Comparison of ENCODE assay signal across 10 cellular contexts in the genomic region with DNA sequence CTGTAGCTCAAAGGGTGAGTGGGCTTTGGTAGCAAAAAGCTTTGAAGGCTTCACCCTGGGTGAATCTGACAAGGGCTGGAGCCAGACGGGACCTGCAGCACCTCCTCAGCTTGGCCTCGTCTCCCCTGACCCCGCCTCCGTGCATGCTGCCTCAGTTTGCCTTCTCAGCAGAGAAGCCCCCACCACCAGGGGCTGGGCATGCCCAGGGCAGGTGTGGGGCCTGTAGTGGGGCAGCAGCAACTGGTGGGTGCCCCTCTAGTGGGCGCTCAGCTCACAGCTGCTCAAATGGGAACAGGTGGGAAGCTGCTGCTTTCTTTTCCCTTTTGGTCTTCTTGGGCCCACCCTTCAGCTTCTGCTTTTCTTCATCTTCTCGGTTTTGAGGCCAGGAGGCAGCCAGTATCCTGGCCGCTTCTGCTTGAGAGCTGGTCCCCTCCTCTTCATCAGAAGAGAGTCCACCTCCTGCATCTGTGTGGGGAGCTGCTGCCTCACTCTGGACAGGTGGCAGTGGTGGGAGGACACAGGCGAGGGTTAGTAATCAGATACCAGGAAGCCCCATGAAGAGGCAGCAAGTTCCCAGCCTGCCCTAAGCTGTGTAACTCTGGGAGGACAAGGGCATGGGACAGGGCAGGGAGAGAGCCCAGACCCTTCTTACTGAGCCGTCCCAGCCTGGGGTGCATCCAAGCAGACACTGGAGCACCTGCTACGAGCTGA. TPM values are rescaled to one million over a fixed set of nuclear protein-coding genes. Genes with fewer than 3 reads are reported as not detected.
A peak's percentile ranks its signal among the peaks of the same experiment; 100 is the strongest.
DNase-seq lines count a peak whose midpoint lies in the region; ATAC-seq and TF ChIP-seq lines count a peak whose summit lies in the region.
"Had no signal": no experiment of that assay in that cellular context is flagged by ENCODE, and none has a peak within 500 bp of the region (broad histone marks: within the 10 kb centered on the region; RNA-seq: fewer than 3 reads in every experiment).

No MANE protein-coding gene starts in this region.

- H3K27me3 ChIP-seq in SJSA1 (replicated peaks) (no peaks in the 10 kb centered on the region), esophagus muscularis mucosa (no peaks in the 10 kb centered on the region), gastrocnemius medialis (no peaks in the 10 kb centered on the region)

- in situ Hi-C loops in gastrocnemius medialis (cut with MboI; ENCODE audit: low sequenced_read_pairs in 4 of 4) = loop anchor here in 1 of 4 donors (25.0 kb wide), 1 partner anchor 916 kb away; a partner anchor contains a TSS

- DNase-seq in SJSA1 (ENCODE audit: low read depth in 1 of 2, low spot score in 2 of 2) = no peak
- no peak for DNase-seq in esophagus muscularis mucosa (ENCODE audit: extremely low spot score)
- no peak for DNase-seq in gastrocnemius medialis
- DNase-seq in middle frontal gyrus (ENCODE audit: extremely low spot score, low spot score) = no peak
- no peak for DNase-seq in foreskin fibroblast
- DNase-seq: activated gamma-delta T cell, NCI-H2227 treated with DMSO at 0.1 percent for 48 hours had no signal

- peak; percentile 16 for TF ChIP-seq CTCF in GM12873 (IDR thresholded peaks at IDR 0.05; ENCODE audit: insufficient read depth, low read depth, low read length, missing control alignments)
- TF ChIP-seq CTCF in esophagus muscularis mucosa (IDR thresholded peaks at IDR 0.05) = no peak
- peak in 2 of 5 experiments; percentile 12 to 21 for TF ChIP-seq CTCF in gastrocnemius medialis (IDR thresholded peaks at IDR 0.05 in 4 of 5, conservative IDR thresholded peaks at IDR 0.05 in 1 of 5)
- no peak for TF ChIP-seq CTCF in foreskin fibroblast (IDR thresholded peaks at IDR 0.05; ENCODE audit: low read depth, low read length)

- TF ChIP-seq EP300 in esophagus muscularis mucosa (IDR thresholded peaks at IDR 0.05) = no peak

- H3K9me3 ChIP-seq in SJSA1 (replicated peaks) (no peaks in the 10 kb centered on the region), esophagus muscularis mucosa (no peaks in the 10 kb centered on the region), gastrocnemius medialis (no peaks in the 10 kb centered on the region)

- peaks cover 61% of the 10 kb centered on the region for H3K36me3 ChIP-seq in SJSA1
- H3K36me3 ChIP-seq in esophagus muscularis mucosa = peaks cover 21 to 68% (median 62%) of the 10 kb centered on the region in 4 donors
- H3K36me3 ChIP-seq in gastrocnemius medialis = peaks cover 0 to 41% of the 10 kb centered on the region in 2 donors

- intact Hi-C loops in esophagus muscularis mucosa (cut with DNase I) (no loop called here), gastrocnemius medialis (cut with DNase I; ENCODE audit: low total_unique reads) (no loop called here)

- ATAC-seq in gastrocnemius medialis = peak in 1 of 2 donors; percentile 12
- ATAC-seq in HG03442 (IDR thresholded peaks at IDR 0.05; ENCODE audit: unreplicated experiment) = no peak
- no peak for ATAC-seq in activated CD4-positive, CD25-positive, alpha-beta regulatory T cell treated with anti-CD3 and anti-CD28 coated beads, Interleukin-2, amount 50 U/mL, for 24 hours

- TF ChIP-seq POLR2A in esophagus muscularis mucosa (IDR thresholded peaks at IDR 0.05; ENCODE audit: low read depth) (no peak), gastrocnemius medialis (IDR thresholded peaks at IDR 0.05) (no peak)

- H3K4me3 ChIP-seq in SJSA1 (no peak overlapping the region), esophagus muscularis mucosa (no peak overlapping the region), gastrocnemius medialis (no peak overlapping the region), foreskin fibroblast (ENCODE audit: low read depth in 1 of 2, low read length in 2 of 2) (no peak overlapping the region)

- H3K4me1 ChIP-seq in SJSA1 (replicated peaks) = peaks cover 37% of the 10 kb centered on the region
- H3K4me1 ChIP-seq in esophagus muscularis mucosa = peaks cover 52 to 79% (median 75%) of the 10 kb centered on the region in 4 donors
- H3K4me1 ChIP-seq in gastrocnemius medialis = peaks cover 24 to 30% of the 10 kb centered on the region in 2 donors

- whole genome bisulfite sequencing in esophagus muscularis mucosa = 87% methylated on average over 6 of the region's 10 CpGs

- H3K27ac ChIP-seq in SJSA1 (peak overlapping the region; percentile 99), esophagus muscularis mucosa (replicated peaks in 1 of 4) (peak overlapping the region; percentile 86 to 92 (median 90)), gastrocnemius medialis (peak overlapping the region; percentile 76 to 97 (median 80))

RNA-seq across cellular contexts. Expression of a gene that starts 21.0 kb away (rescaled TPM):
- total RNA-seq in SJSA1 (2014; rRNA removed; shearing (Covaris generic)) = 82.1 and 82.7 TPM in 2 replicates
- total RNA-seq in esophagus muscularis mucosa (100 to 1,000 TPM; 131 to 208 (median 179) TPM), gastrocnemius medialis (100 to 1,000 TPM in 1 of 4 donors, 10 to 100 TPM in 3; 68.2 to 128 (median 78.6) TPM)

RNA-seq across cellular contexts. Expression of a gene that starts 21.2 kb away (rescaled TPM):
- 12.8 and 17.3 TPM in 2 replicates for total RNA-seq in SJSA1 (2014; rRNA removed; shearing (Covaris generic))
- total RNA-seq in esophagus muscularis mucosa = 10 to 100 TPM; 21.2 to 27.0 (median 24.3) TPM
- total RNA-seq in gastrocnemius medialis = 10 to 100 TPM; 16.2 to 49.4 (median 22.8) TPM

RNA-seq across cellular contexts. Expression of a gene that starts 32.6 kb away (rescaled TPM):
- total RNA-seq in SJSA1 (2014; rRNA removed; shearing (Covaris generic)) = 12.9 and 17.7 TPM in 2 replicates
- total RNA-seq in esophagus muscularis mucosa (10 to 100 TPM; 28.9 to 41.9 (median 37.8) TPM), gastrocnemius medialis (10 to 100 TPM; 22.0 to 30.6 (median 27.0) TPM)

RNA-seq across cellular contexts. Expression of a gene that starts 32.8 kb away (rescaled TPM):
- total RNA-seq in SJSA1 (2014; rRNA removed; shearing (Covaris generic)) = 22.4 and 25.9 TPM in 2 replicates
- 10 to 100 TPM in 2 of 4 donors, 1 to 10 TPM in 2; 8.0 to 12.0 (median 9.6) TPM for total RNA-seq in esophagus muscularis mucosa
- 10 to 100 TPM; 11.6 to 16.8 (median 14.2) TPM for total RNA-seq in gastrocnemius medialis
